23 cellular contexts compared by ENCODE assay signal in genomic region chr11:15587059-15587458, GRCh38.
"Had no signal": no experiment of that assay in that cellular context is flagged by ENCODE, and none has a peak within 500 bp of the region (broad histone marks: within the 10 kb centered on the region; RNA-seq: fewer than 3 reads in every experiment).

No MANE protein-coding gene starts in this region.

- H3K27ac ChIP-seq: colonic mucosa, coronary artery, dorsolateral prefrontal cortex, epithelial cell of prostate, esophagus muscularis mucosa, esophagus squamous epithelium, foreskin keratinocyte, gastrocnemius medialis, gastroesophageal sphincter had no signal

- H3K27me3 ChIP-seq: colonic mucosa, esophagus muscularis mucosa, esophagus squamous epithelium, foreskin keratinocyte, gastrocnemius medialis, gastroesophageal sphincter, heart left ventricle had no signal

- ATAC-seq: effector memory CD8-positive, alpha-beta T cell; esophagus mucosa; foreskin keratinocyte; gastrocnemius medialis; gastroesophageal sphincter had no signal

- H3K36me3 ChIP-seq: colonic mucosa, esophagus muscularis mucosa, esophagus squamous epithelium, gastrocnemius medialis, gastroesophageal sphincter, heart left ventricle had no signal

- H3K4me1 ChIP-seq: colonic mucosa, esophagus squamous epithelium, foreskin keratinocyte had no signal

- DNase-seq: colonic mucosa; cortex of kidney; dermis blood vessel endothelial cell; effector CD4-positive, alpha-beta T cell; effector CD8-positive, alpha-beta T cell; effector memory CD4-positive, alpha-beta T cell; effector memory CD8-positive, alpha-beta T cell; endodermal cell; erythroblast; esophagus squamous epithelium; foreskin fibroblast; foreskin keratinocyte; foreskin melanocyte; gastrocnemius medialis; glutamatergic neuron; head of caudate nucleus; heart left ventricle had no signal

- H3K4me3 ChIP-seq: colonic mucosa, coronary artery, dorsolateral prefrontal cortex, esophagus muscularis mucosa, esophagus squamous epithelium, gastrocnemius medialis, gastroesophageal sphincter, heart left ventricle had no signal

- H3K9me3 ChIP-seq: colonic mucosa, esophagus muscularis mucosa, esophagus squamous epithelium, gastrocnemius medialis, gastroesophageal sphincter, heart left ventricle had no signal
